ENCODE assay signal across 1 cellular context in genomic region chr13:22428188-22428828, GRCh38.
TF ChIP-seq lines count a peak whose summit lies in the region.

No MANE protein-coding gene starts in this region.

TF ChIP-seq in GM23338, 12 proteins besides CTCF, POLR2A, EP300 and RAD21 (continued from another document):
- TF ChIP-seq ZNF462 (CRISPR knock-in tag; IDR thresholded peaks at IDR 0.05) (no peak), EZH2 (IDR thresholded peaks at IDR 0.05; ENCODE audit: low read depth, unreplicated experiment) (no peak), CREB1 (CRISPR knock-in tag; IDR thresholded peaks at IDR 0.05; ENCODE audit: low read depth) (no peak), POLR2AphosphoS5 (IDR thresholded peaks at IDR 0.05; ENCODE audit: low read depth) (no peak)
